In genomic region chr20:2156666-2157624, GRCh38 we compare ENCODE assay signal across 19 cellular contexts. TPM values are rescaled to one million over a fixed set of nuclear protein-coding genes. Genes with fewer than 3 reads are reported as not detected.
DNase-seq lines count a peak whose midpoint lies in the region; FAIRE-seq and TF ChIP-seq lines count a peak whose summit lies in the region.
"Had no signal": no experiment of that assay in that cellular context is flagged by ENCODE, and none has a peak within 500 bp of the region (broad histone marks: within the 10 kb centered on the region; RNA-seq: fewer than 3 reads in every experiment).

No MANE protein-coding gene starts in this region.

- BruUV-seq in MCF 10A (replicated peaks; lab: Mats Ljungman, UMichigan), result no TSS peak

- CTCF ChIA-PET in MCF 10A (lab: Yijun Ruan, JAX), result interaction anchor here (0.9 to 1.6 kb wide), 7 partner anchors 8 to 192 kb away, joined by 3 to 8 read pairs (median 4); no protein-coding TSS in a partner anchor

- H3K36me3 Mint-ChIP-seq in MCF 10A (ENCODE audit: insufficient read depth, unreplicated experiment) (peaks cover 6% of the 10 kb centered on the region), chondrocyte (ENCODE audit: low read depth) (no peaks in the 10 kb centered on the region)

- peaks cover 21% of the 10 kb centered on the region for H3K4me1 Mint-ChIP-seq in MCF 10A (ENCODE audit: insufficient read depth, unreplicated experiment)
- peaks cover 3% of the 10 kb centered on the region for H3K4me1 Mint-ChIP-seq in chondrocyte (ENCODE audit: low read depth)

- DNase-seq in MCF 10A (ENCODE audit: unreplicated experiment) (peak; percentile 41), breast epithelium (ENCODE audit: low spot score in 2 of 2) (no peak), MG63 (peak; percentile 23), chondrocyte (ENCODE audit: low spot score) (peak; percentile 1), keratinocyte (ENCODE audit: low read depth, low spot score) (no peak), Peyer's patch (no peak), ecto neural progenitor cell (ENCODE audit: low spot score) (no peak), NCI-H2029 (lab: John Stamatoyannopoulos, UW) (no peak)
- DNase-seq: BE2C; CD4-positive, alpha-beta T cell; DMS53; H9; NCI-H1417 treated with DMSO at 0.1 percent for 48 hours; NCI-H187 treated with DMSO at 0.1 percent for 48 hours; NCI-H345; NCI-H526; PC-9 had no signal

- POLR2A ChIA-PET in MCF 10A (lab: Yijun Ruan, JAX), result interaction anchor here (0.7 to 3.3 kb wide), 6 partner anchors 16 to 261 kb away, joined by 3 to 23 read pairs (median 4); no protein-coding TSS in a partner anchor

- H3K79me2 ChIP-seq in keratinocyte (ENCODE audit: control insufficient read depth, insufficient read depth, low read length), result no peaks in the 10 kb centered on the region

- H3K27ac Mint-ChIP-seq in MCF 10A (ENCODE audit: low read depth, unreplicated experiment) (no peak overlapping the region), chondrocyte (ENCODE audit: unreplicated experiment) (no peak overlapping the region)
- H3K27ac Mint-ChIP-seq: CD4-positive, alpha-beta T cell; H9 had no signal

- H3K27ac ChIP-seq in breast epithelium (no peak overlapping the region), keratinocyte (ENCODE audit: control insufficient read depth, insufficient read depth, low read length) (peak overlapping the region; percentile 1), Peyer's patch (no peak overlapping the region)
- H3K27ac ChIP-seq: 22Rv1, PC-9 had no signal

- H3K36me3 ChIP-seq in breast epithelium (no peaks in the 10 kb centered on the region), MG63 (no peaks in the 10 kb centered on the region), keratinocyte (ENCODE audit: control insufficient read depth in 2 of 2, extremely low read depth in 1 of 2, insufficient read depth in 2 of 2, low read length in 2 of 2) (no peaks in the 10 kb centered on the region), Peyer's patch (no peaks in the 10 kb centered on the region)
- H3K36me3 ChIP-seq: BE2C had no signal

- FAIRE-seq in keratinocyte (lab: Jason Lieb, UNC), result peak; percentile 71
- FAIRE-seq: K562 had no signal

- H3K4me3 Mint-ChIP-seq in MCF 10A (ENCODE audit: unreplicated experiment) (no peak overlapping the region), chondrocyte (ENCODE audit: unreplicated experiment) (no peak overlapping the region)
- H3K4me3 Mint-ChIP-seq: CD4-positive, alpha-beta T cell; H9 had no signal

- dilution Hi-C loops in keratinocyte (cut with MboI; ENCODE audit: extremely low pct_ligation_motif_present, low sequenced_read_pairs), result no loop called here

- H3K4me1 ChIP-seq in breast epithelium (no peaks in the 10 kb centered on the region), keratinocyte (ENCODE audit: control insufficient read depth, extremely low read depth, insufficient read depth, low read length) (peaks cover 11% of the 10 kb centered on the region), Peyer's patch (peaks cover 0 to 2% (median 0%) of the 10 kb centered on the region in 4 donors)
- H3K4me1 ChIP-seq: BE2C had no signal

- no peaks in the 10 kb centered on the region for H4K20me1 ChIP-seq in keratinocyte (ENCODE audit: control insufficient read depth, extremely low read depth, insufficient read depth, low read length)

- TF ChIP-seq POLR2A in breast epithelium (IDR thresholded peaks at IDR 0.05), result no peak
- no peak for TF ChIP-seq POLR2A in Peyer's patch (IDR thresholded peaks at IDR 0.05)

- H3K9me3 Mint-ChIP-seq in MCF 10A (ENCODE audit: unreplicated experiment) (no peaks in the 10 kb centered on the region), chondrocyte (ENCODE audit: low read depth) (no peaks in the 10 kb centered on the region)
- H3K9me3 Mint-ChIP-seq: CD4-positive, alpha-beta T cell; H9 had no signal

- no peaks in the 10 kb centered on the region for H3K27me3 ChIP-seq in breast epithelium
- H3K27me3 ChIP-seq in MG63, result no peaks in the 10 kb centered on the region
- H3K27me3 ChIP-seq in keratinocyte (ENCODE audit: control insufficient read depth, extremely low read depth, insufficient read depth, low read length), result no peaks in the 10 kb centered on the region
- H3K27me3 ChIP-seq in Peyer's patch, result no peaks in the 10 kb centered on the region
- H3K27me3 ChIP-seq: BE2C had no signal

- peak overlapping the region; percentile 4 for H3K4me2 ChIP-seq in keratinocyte (ENCODE audit: control insufficient read depth, extremely low read depth, insufficient read depth, low read depth, low read length)
- H3K4me2 ChIP-seq: PC-9 had no signal

- TF ChIP-seq CTCF in MCF 10A (IDR thresholded peaks at IDR 0.05; ENCODE audit: unreplicated experiment), result no peak
- no peak for TF ChIP-seq CTCF in breast epithelium (IDR thresholded peaks at IDR 0.05)
- TF ChIP-seq CTCF in chondrocyte (IDR thresholded peaks at IDR 0.05), result no peak
- no peak for TF ChIP-seq CTCF in keratinocyte (optimal IDR thresholded peaks at IDR 0.05 in 1 of 3, IDR thresholded peaks at IDR 0.05 in 1 of 3, conservative IDR thresholded peaks at IDR 0.05 in 1 of 3; ENCODE audit: extremely low read depth in 1 of 3, insufficient read depth in 2 of 3, low read length in 3 of 3)
- TF ChIP-seq CTCF in Peyer's patch (IDR thresholded peaks at IDR 0.05), result no peak

- H3K27me3 Mint-ChIP-seq in MCF 10A (ENCODE audit: insufficient read depth, unreplicated experiment) (no peaks in the 10 kb centered on the region), chondrocyte (ENCODE audit: low read depth) (no peaks in the 10 kb centered on the region)
- H3K27me3 Mint-ChIP-seq: CD4-positive, alpha-beta T cell had no signal

- no peak overlapping the region for H3K9ac ChIP-seq in keratinocyte (ENCODE audit: control insufficient read depth, extremely low read depth, insufficient read depth, low read length)

- H3K9me3 ChIP-seq in breast epithelium (no peaks in the 10 kb centered on the region), MG63 (no peaks in the 10 kb centered on the region), keratinocyte (ENCODE audit: control insufficient read depth, low read depth, low read length) (no peaks in the 10 kb centered on the region), Peyer's patch (no peaks in the 10 kb centered on the region)
- H3K9me3 ChIP-seq: BE2C had no signal

- H2AFZ ChIP-seq in keratinocyte (ENCODE audit: control insufficient read depth, low read length), result no peak overlapping the region
- H2AFZ ChIP-seq: PC-9 had no signal

- no peak overlapping the region for H3K4me3 ChIP-seq in breast epithelium
- H3K4me3 ChIP-seq in MG63, result no peak overlapping the region
- no peak overlapping the region for H3K4me3 ChIP-seq in keratinocyte (ENCODE audit: control insufficient read depth in 2 of 3, extremely low read depth in 1 of 3, insufficient read depth in 2 of 3, low read depth in 1 of 3, low read length in 3 of 3)
- H3K4me3 ChIP-seq in Peyer's patch, result no peak overlapping the region
- H3K4me3 ChIP-seq: K562, PC-9 had no signal

- intact Hi-C loops in MCF 10A (cut with micrococcal nuclease), result loop anchor here (10.0 kb wide), 1 partner anchor 52 kb away; the partner anchor contains the start of gene STK35
- intact Hi-C loops in breast epithelium (cut with DNase I; ENCODE audit: low total_unique reads), result loop anchor here (10.0 kb wide), 1 partner anchor 382 kb away; no protein-coding TSS in a partner anchor

- no peaks in the 10 kb centered on the region for H3K9me1 ChIP-seq in keratinocyte (ENCODE audit: control insufficient read depth, extremely low read depth, insufficient read depth, low read length)

RNA-seq across cellular contexts. Expression of gene STK35, which starts 55.3 kb away (rescaled TPM):
- 18.2 and 21.3 TPM in 2 replicates for total RNA-seq in MCF 10A (2022)
- total RNA-seq in breast epithelium, result 10 to 100 TPM; 15.2 to 26.3 (median 16.7) TPM
- 4.7 and 7.6 TPM in 2 replicates for total RNA-seq in MG63 (2014; rRNA removed; shearing (Covaris generic); ENCODE audit: low replicate concordance)
- 13.7 to 16.0 TPM (median 14.5 TPM) in 3 replicates for total RNA-seq in chondrocyte
- polyA plus RNA-seq in keratinocyte, result 5.5 to 13.1 TPM (median 6.5 TPM) in 3 replicates
- 3.7 TPM for polyA plus RNA-seq in keratinocyte (2011; ENCODE audit: low read depth)
- polyA plus RNA-seq in keratinocyte (2011; cell fraction: cytosol; rRNA removed), result 7.1 and 7.9 TPM in 2 replicates
- 19.2 and 20.6 TPM in 2 replicates for polyA plus RNA-seq in keratinocyte (2011; cell fraction: nucleus; rRNA removed)
- polyA plus RNA-seq in keratinocyte (2012; ENCODE audit: low replicate concordance), result 10.1 and 10.6 TPM in 2 replicates
- 12.5 to 28.6 TPM (median 14.7 TPM) in 3 replicates for polyA minus RNA-seq in keratinocyte
- 8.2 TPM for polyA minus RNA-seq in keratinocyte (2011; cell fraction: cytosol; rRNA and poly(A)+ RNA removed)
- 9.9 and 14.3 TPM in 2 replicates for polyA minus RNA-seq in keratinocyte (2011; cell fraction: nucleus; rRNA and poly(A)+ RNA removed)
- total RNA-seq in Peyer's patch, result 10 to 100 TPM; 24.3 to 39.6 (median 36.3) TPM

Comparison
In these comparisons a context has a peak if more than half of its experiments do, and no peak if none do; other contexts are left out.
1. DNase-seq: peak in MCF 10A (single experiment), MG63 (single experiment) and chondrocyte (single experiment); none in breast epithelium (0 of 2), keratinocyte (single experiment), Peyer's patch (0 of 3), ecto neural progenitor cell (single experiment) and NCI-H2029 (single experiment).